In the genomic region with DNA sequence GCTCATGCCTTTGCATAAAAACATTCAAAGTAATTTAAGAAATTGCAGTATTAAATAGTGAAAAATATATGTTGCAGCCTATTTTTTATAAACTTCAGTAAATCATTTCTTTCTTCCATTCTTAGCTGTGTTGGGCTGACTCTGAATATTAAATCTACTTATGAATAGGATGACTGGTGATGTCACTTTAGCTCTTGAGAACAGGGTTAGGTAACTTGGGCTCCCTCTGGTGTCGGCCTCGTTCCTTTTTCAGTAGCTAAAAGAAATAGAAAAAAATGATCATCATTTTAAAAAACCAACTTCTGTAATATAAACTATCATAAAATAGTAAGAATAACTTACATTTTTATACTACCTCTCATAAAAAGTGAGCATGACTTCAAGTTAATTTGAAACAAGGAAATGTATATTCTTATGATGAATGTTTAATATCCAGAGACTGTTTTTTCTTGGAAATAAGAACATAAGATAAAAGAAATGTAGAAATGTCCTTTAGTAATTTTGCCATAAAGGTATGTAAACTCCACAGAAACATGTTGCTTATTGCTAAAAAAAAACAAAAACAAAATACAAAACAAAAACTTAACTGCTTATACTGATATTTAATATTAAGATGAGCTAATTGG, we compare ENCODE assay signal across 7 cellular contexts. TPM values are rescaled to one million over a fixed set of nuclear protein-coding genes. Genes with fewer than 3 reads are reported as not detected.
DNase-seq lines count a peak whose midpoint lies in the region; ATAC-seq, FAIRE-seq and TF ChIP-seq lines count a peak whose summit lies in the region.

No MANE protein-coding gene starts in this region.

- no peak overlapping the region for H2BK15ac ChIP-seq in H1 (ENCODE audit: low read length)

- no peak overlapping the region for H2AFZ ChIP-seq in H1 (ENCODE audit: low read length)

- CTCF ChIA-PET in H1 (lab: Charles Lee; ENCODE audit: partially characterized antibody), result interaction anchor here (0.6 to 1.5 kb wide), 10 partner anchors 10 to 770 kb away, joined by 3 to 6 read pairs (median 4); partner anchors contain the start of gene NCAM2

- no peak overlapping the region for H4K91ac ChIP-seq in H1 (replicated peaks; ENCODE audit: insufficient read length, low read length)

- H3K9me3 ChIP-seq in H1 (ENCODE audit: insufficient read depth in 2 of 2, low read depth in 1 of 2, low read length in 1 of 2), result no peaks in the 10 kb centered on the region

- no peak overlapping the region for H2AK5ac ChIP-seq in H1 (ENCODE audit: low read depth, low read length)

- no peak overlapping the region for H3K4me2 ChIP-seq in H1 (ENCODE audit: insufficient read depth in 1 of 2, low read depth in 2 of 2, low read length in 2 of 2)

- H3K4ac ChIP-seq in H1 (replicated peaks; ENCODE audit: insufficient read length, low read depth, low read length), result no peak overlapping the region

- H4K20me1 ChIP-seq in H1 (replicated peaks in 1 of 2; ENCODE audit: control insufficient read depth in 1 of 2, insufficient read depth in 2 of 2, low read length in 2 of 2), result no peaks in the 10 kb centered on the region

- no peak for TF ChIP-seq POLR2A in H1 (IDR thresholded peaks at IDR 0.05; ENCODE audit: control extremely low read depth in 1 of 2, low read depth in 2 of 2, low read length in 2 of 2)

- FAIRE-seq in RCC 7860 (lab: Jason Lieb, UNC) (peak; percentile 70), H1 (lab: Jason Lieb, UNC) (no peak)

- no peak for TF ChIP-seq EP300 in H1 (IDR thresholded peaks at IDR 0.05; ENCODE audit: borderline replicate concordance in 1 of 2, low read depth in 2 of 2, low read length in 2 of 2)

- TF ChIP-seq RAD21 in H1 (IDR thresholded peaks at IDR 0.05 in 1 of 2, conservative IDR thresholded peaks at IDR 0.05 in 1 of 2; ENCODE audit: low read depth in 2 of 2, low read length in 2 of 2), result peak; percentile 56 to 60

- no peaks in the 10 kb centered on the region for H3K79me1 ChIP-seq in H1 (ENCODE audit: low read depth, low read length)

- no peaks in the 10 kb centered on the region for H3K4me1 ChIP-seq in H1 (replicated peaks in 1 of 4; ENCODE audit: control insufficient read depth in 3 of 4, insufficient read depth in 4 of 4, low read length in 3 of 4)

- no peak overlapping the region for H2BK20ac ChIP-seq in H1 (ENCODE audit: low read length)

- ATAC-seq in GM21381 (IDR thresholded peaks at IDR 0.05; ENCODE audit: unreplicated experiment), result no peak

- H3K36me3 ChIP-seq in H1 (ENCODE audit: control insufficient read depth in 2 of 4, insufficient read depth in 4 of 4, low read length in 3 of 4), result no peaks in the 10 kb centered on the region

- no peak overlapping the region for H3K4me3 ChIP-seq in H1 (ENCODE audit: extremely low read depth in 1 of 4, insufficient read depth in 2 of 4, low read depth in 3 of 4, low read length in 4 of 4)

- no peak overlapping the region for H3K23ac ChIP-seq in H1 (ENCODE audit: insufficient read length)

- POLR2A ChIA-PET in H1 (lab: Charles Lee; ENCODE audit: partially characterized antibody), result no interaction called here

- H2BK120ac ChIP-seq in H1 (replicated peaks; ENCODE audit: low read depth, low read length), result no peak overlapping the region

- peak in 2 of 3 experiments; percentile 33 to 43; a peak in 2 of 4 replicates for TF ChIP-seq CTCF in H1 (IDR thresholded peaks at IDR 0.05; ENCODE audit: control extremely low read depth in 1 of 3, insufficient read depth in 1 of 3, low read depth in 1 of 3, low read length in 3 of 3)

- no peak overlapping the region for H4K5ac ChIP-seq in H1 (ENCODE audit: insufficient read length, low read depth, low read length)

- H3K14ac ChIP-seq in H1 (ENCODE audit: insufficient read length), result no peak overlapping the region

- H3K18ac ChIP-seq in H1 (ENCODE audit: extremely low read depth, low read length), result no peak overlapping the region

- H3K27me3 ChIP-seq in H1 (replicated peaks in 1 of 4; ENCODE audit: control insufficient read depth in 3 of 4, extremely low read depth in 1 of 4, insufficient read depth in 3 of 4, low read length in 3 of 4), result no peaks in the 10 kb centered on the region; a peak in 1 of 7 replicates

- no peak overlapping the region for H4K8ac ChIP-seq in H1 (ENCODE audit: extremely low read depth, insufficient read depth, low read length)

- WGBS in H1 (ENCODE audit: extremely low coverage in 1 of 2, insufficient coverage in 1 of 2, insufficient read length in 1 of 2, insufficient replicate concordance in 2 of 2, low coverage in 1 of 2, low lambda C conversion rate in 2 of 2, missing lambda C conversion rate in 1 of 2), 2 experiments, result 11% methylated on average over 2 of the region's 2 CpGs; no CpG with 5 or more reads in 1 of the 2 experiments

- H3K27ac ChIP-seq in H1 (ENCODE audit: low read depth, low read length), result no peak overlapping the region

- H2BK5ac ChIP-seq in H1 (ENCODE audit: low read depth, low read length), result no peak overlapping the region

- no peaks in the 10 kb centered on the region for H3K23me2 ChIP-seq in H1 (ENCODE audit: low read depth, low read length)

- peak; percentile 78 for DNase-seq in GM03348 (ENCODE audit: low spot score)
- DNase-seq in KG1 (lab: John Stamatoyannopoulos, UW), result peak; percentile 5
- DNase-seq in RCC 7860 (ENCODE audit: low spot score), result peak; percentile 35
- DNase-seq in H1 (ENCODE audit: low read depth in 1 of 2, low spot score in 2 of 2), result peak in 1 of 2 experiments; percentile 15
- DNase-seq in mucosa of gallbladder (ENCODE audit: low spot score), result peak; percentile 24
- DNase-seq in activated CD4-positive, CD25-positive, alpha-beta regulatory T cell treated with anti-CD3 and anti-CD28 coated beads, Interleukin-2, amount 50 U/mL, for 72 hours, result no peak

- no peak overlapping the region for H3K9ac ChIP-seq in H1 (replicated peaks in 1 of 4; ENCODE audit: extremely low read depth in 1 of 4, low read depth in 3 of 4, low read length in 3 of 4)

- H2BK12ac ChIP-seq in H1 (ENCODE audit: low read depth, low read length), result no peak overlapping the region

- no peaks in the 10 kb centered on the region for H3K79me2 ChIP-seq in H1 (ENCODE audit: control insufficient read depth in 1 of 2, insufficient read depth in 2 of 2, low read length in 2 of 2)

- no peak overlapping the region for H3K56ac ChIP-seq in H1 (replicated peaks; ENCODE audit: insufficient read length, low read depth, low read length)

TF ChIP-seq in H1, 55 proteins besides CTCF, POLR2A, EP300 and RAD21 (continues in another document):
- TF ChIP-seq POU5F1 (IDR thresholded peaks at IDR 0.05; ENCODE audit: low read depth, low read length) (no peak), RNF2 (IDR thresholded peaks at IDR 0.05; ENCODE audit: borderline replicate concordance, low read depth, low read length, missing control alignments, poor library complexity, severe bottlenecking) (no peak), CBX8 (IDR thresholded peaks at IDR 0.05; ENCODE audit: borderline replicate concordance, low read depth, low read length) (no peak), CREB1 (IDR thresholded peaks at IDR 0.05) (peak; percentile 19; the same call in 1 of the 2 replicates), JUND (IDR thresholded peaks at IDR 0.05; ENCODE audit: low read length) (peak; percentile 62), HDAC2 (IDR thresholded peaks at IDR 0.05; ENCODE audit: borderline replicate concordance in 1 of 2, low read depth in 2 of 2, low read length in 2 of 2) (no peak), RFX5 (IDR thresholded peaks at IDR 0.05; ENCODE audit: borderline replicate concordance, low read depth, low read length) (no peak), KDM1A (IDR thresholded peaks at IDR 0.05; ENCODE audit: borderline replicate concordance, low read length) (no peak)

RNA-seq across cellular contexts. Expression of gene NCAM2, which starts 26.8 kb away (rescaled TPM):
- total RNA-seq in H1 (2021; fragmentation: NEBNext Ultra II Directional; extraction: Animal tissue kit (Norgen Biotek cat#: 25700)), result 0.54 and 1.1 TPM in 2 replicates
- 0.14 and 0.17 TPM in 2 replicates for polyA plus RNA-seq in H1 (2011; rRNA removed)
- 0.14 TPM for polyA plus RNA-seq in H1 (2011; cell fraction: cytosol; rRNA removed)
- 0.20 TPM for polyA plus RNA-seq in H1 (2011; cell fraction: nucleus; rRNA removed)
- 0.34 to 1.3 TPM (median 0.83 TPM) in 4 replicates for polyA plus RNA-seq in H1 (2012, experiment 1 of 2)
- 0.03 TPM for polyA plus RNA-seq in H1 (2012, experiment 2 of 2)
- 0.69 TPM for polyA plus RNA-seq in H1 (2013, experiment 1 of 2)
- 0.79 TPM for polyA plus RNA-seq in H1 (2013, experiment 2 of 2)
- polyA minus RNA-seq in H1 (2011; rRNA and poly(A)+ RNA removed), result 1.3 and 2.3 TPM in 2 replicates
- polyA minus RNA-seq in H1 (2011; cell fraction: cytosol; rRNA and poly(A)+ RNA removed), result not detected
- polyA minus RNA-seq in H1 (2011; cell fraction: nucleus; rRNA and poly(A)+ RNA removed), result 0.70 TPM
- 1.8 TPM for total RNA-seq in mucosa of gallbladder
